1 cellular context compared by ENCODE assay signal in genomic region chr9:97501177-97501971, GRCh38.
TF ChIP-seq lines count a peak whose summit lies in the region.

Gene TMOD1 (plus strand): TSS chr9:97501666. CDS start chr9:97524189, 22,523 bp downstream.

TF ChIP-seq in K562, 482 proteins besides CTCF, POLR2A, EP300 and RAD21 (continued from another document and continues in another):
- TF ChIP-seq, protein P1, sequence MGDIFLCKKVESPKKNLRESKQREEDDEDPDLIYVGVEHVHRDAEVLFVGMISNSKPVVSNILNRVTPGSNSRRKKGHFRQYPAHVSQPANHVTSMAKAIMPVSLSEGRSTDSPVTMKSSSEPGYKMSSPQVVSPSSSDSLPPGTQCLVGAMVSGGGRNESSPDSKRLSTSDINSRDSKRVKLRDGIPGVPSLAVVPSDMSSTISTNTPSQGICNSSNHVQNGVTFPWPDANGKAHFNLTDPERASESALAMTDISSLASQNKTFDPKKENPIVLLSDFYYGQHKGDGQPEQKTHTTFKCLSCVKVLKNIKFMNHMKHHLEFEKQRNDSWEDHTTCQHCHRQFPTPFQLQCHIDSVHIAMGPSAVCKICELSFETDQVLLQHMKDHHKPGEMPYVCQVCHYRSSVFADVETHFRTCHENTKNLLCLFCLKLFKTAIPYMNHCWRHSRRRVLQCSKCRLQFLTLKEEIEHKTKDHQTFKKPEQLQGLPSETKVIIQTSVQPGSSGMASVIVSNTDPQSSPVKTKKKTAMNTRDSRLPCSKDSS (IDR thresholded peaks at IDR 0.05; ENCODE audit: low read depth, partially characterized antibody) = no peak
- no peak for TF ChIP-seq ZBTB9 (CRISPR knock-in tag; IDR thresholded peaks at IDR 0.05)
- no peak for TF ChIP-seq HNRNPL (IDR thresholded peaks at IDR 0.05; ENCODE audit: low read depth, low read length)
- TF ChIP-seq, protein P2, sequence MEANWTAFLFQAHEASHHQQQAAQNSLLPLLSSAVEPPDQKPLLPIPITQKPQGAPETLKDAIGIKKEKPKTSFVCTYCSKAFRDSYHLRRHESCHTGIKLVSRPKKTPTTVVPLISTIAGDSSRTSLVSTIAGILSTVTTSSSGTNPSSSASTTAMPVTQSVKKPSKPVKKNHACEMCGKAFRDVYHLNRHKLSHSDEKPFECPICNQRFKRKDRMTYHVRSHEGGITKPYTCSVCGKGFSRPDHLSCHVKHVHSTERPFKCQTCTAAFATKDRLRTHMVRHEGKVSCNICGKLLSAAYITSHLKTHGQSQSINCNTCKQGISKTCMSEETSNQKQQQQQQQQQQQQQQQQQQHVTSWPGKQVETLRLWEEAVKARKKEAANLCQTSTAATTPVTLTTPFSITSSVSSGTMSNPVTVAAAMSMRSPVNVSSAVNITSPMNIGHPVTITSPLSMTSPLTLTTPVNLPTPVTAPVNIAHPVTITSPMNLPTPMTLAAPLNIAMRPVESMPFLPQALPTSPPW (CRISPR knock-in tag; IDR thresholded peaks at IDR 0.05) = peak; percentile 98
- TF ChIP-seq ZNF282 (CRISPR knock-in tag; IDR thresholded peaks at IDR 0.05) = no peak
- TF ChIP-seq KLF16 (IDR thresholded peaks at IDR 0.05) = no peak
- TF ChIP-seq TBP (optimal IDR thresholded peaks at IDR 0.05; ENCODE audit: low read depth, low read length) = peak; percentile 27
- TF ChIP-seq IFI16 (CRISPR knock-in tag; IDR thresholded peaks at IDR 0.05) = no peak
- no peak for TF ChIP-seq ZHX1 (conservative IDR thresholded peaks at IDR 0.05; ENCODE audit: low read length)
- TF ChIP-seq PHB2 (IDR thresholded peaks at IDR 0.05; ENCODE audit: low read depth) = no peak
- no peak for TF ChIP-seq GTF2E2 (tag; IDR thresholded peaks at IDR 0.05)
- TF ChIP-seq NFIC (IDR thresholded peaks at IDR 0.05) = peak; percentile 89
- no peak for TF ChIP-seq PHTF2 (CRISPR knock-in tag; IDR thresholded peaks at IDR 0.05)
- peak; percentile 46; the same call in 1 of the 2 replicates for TF ChIP-seq CTBP1 (IDR thresholded peaks at IDR 0.05; ENCODE audit: borderline replicate concordance)
- TF ChIP-seq NR1H2 (CRISPR knock-in tag; IDR thresholded peaks at IDR 0.05) = no peak
- TF ChIP-seq MEIS2 (IDR thresholded peaks at IDR 0.05; ENCODE audit: partially characterized antibody) = no peak
- no peak for TF ChIP-seq ZNF696 (CRISPR knock-in tag; conservative IDR thresholded peaks at IDR 0.05)
- no peak for TF ChIP-seq IRF9 (tag; IDR thresholded peaks at IDR 0.05)
- no peak for TF ChIP-seq ZNF707 (CRISPR knock-in tag; conservative IDR thresholded peaks at IDR 0.05)
- no peak for TF ChIP-seq GTF2F1 (IDR thresholded peaks at IDR 0.05; ENCODE audit: low read depth, low read length)
- no peak for TF ChIP-seq ZBTB1 (CRISPR knock-in tag; IDR thresholded peaks at IDR 0.05; ENCODE audit: borderline replicate concordance, low read depth)
- TF ChIP-seq MBD2 (IDR thresholded peaks at IDR 0.05; ENCODE audit: borderline replicate concordance, low read depth) = no peak; the same call in 1 of the 2 replicates
- no peak for TF ChIP-seq ZBED1 (IDR thresholded peaks at IDR 0.05)
- peak; percentile 36; the same call in 1 of the 2 replicates for TF ChIP-seq TEAD4 (IDR thresholded peaks at IDR 0.05; ENCODE audit: low read length)
- no peak for TF ChIP-seq TEAD4 (CRISPR knock-in tag; IDR thresholded peaks at IDR 0.05; ENCODE audit: borderline replicate concordance)
- no peak for TF ChIP-seq REST (CRISPR knock-in tag; IDR thresholded peaks at IDR 0.05; ENCODE audit: low read depth)
- TF ChIP-seq ZNF695 (CRISPR knock-in tag; IDR thresholded peaks at IDR 0.05) = no peak
- no peak for TF ChIP-seq ZNF445 (CRISPR knock-in tag; IDR thresholded peaks at IDR 0.05; ENCODE audit: low read depth)
- no peak for TF ChIP-seq ZNF165 (CRISPR knock-in tag; IDR thresholded peaks at IDR 0.05; ENCODE audit: borderline replicate concordance)
- no peak for TF ChIP-seq ZNF668 (CRISPR knock-in tag; IDR thresholded peaks at IDR 0.05)
- no peak for TF ChIP-seq HNRNPK (IDR thresholded peaks at IDR 0.05; ENCODE audit: low read depth, low read length, poor library complexity, severe bottlenecking)
- no peak for TF ChIP-seq LCOR (CRISPR knock-in tag; IDR thresholded peaks at IDR 0.05)
- no peak for TF ChIP-seq MCM3 (IDR thresholded peaks at IDR 0.05)
- TF ChIP-seq ARNT (IDR thresholded peaks at IDR 0.05) = no peak
- TF ChIP-seq ZNF140 (CRISPR knock-in tag; IDR thresholded peaks at IDR 0.05) = no peak
- no peak for TF ChIP-seq CEBPG (CRISPR knock-in tag; IDR thresholded peaks at IDR 0.05)
- TF ChIP-seq CEBPG (tag; conservative IDR thresholded peaks at IDR 0.05 in 1 of 2, IDR thresholded peaks at IDR 0.05 in 1 of 2) = no peak
- no peak for TF ChIP-seq BRCA1 (IDR thresholded peaks at IDR 0.05)
- TF ChIP-seq BRCA1 (CRISPR knock-in tag; IDR thresholded peaks at IDR 0.05) = no peak
- no peak for TF ChIP-seq MAFK (IDR thresholded peaks at IDR 0.05; ENCODE audit: low read length)
- no peak for TF ChIP-seq MCM7 (IDR thresholded peaks at IDR 0.05)
- TF ChIP-seq, protein P3, sequence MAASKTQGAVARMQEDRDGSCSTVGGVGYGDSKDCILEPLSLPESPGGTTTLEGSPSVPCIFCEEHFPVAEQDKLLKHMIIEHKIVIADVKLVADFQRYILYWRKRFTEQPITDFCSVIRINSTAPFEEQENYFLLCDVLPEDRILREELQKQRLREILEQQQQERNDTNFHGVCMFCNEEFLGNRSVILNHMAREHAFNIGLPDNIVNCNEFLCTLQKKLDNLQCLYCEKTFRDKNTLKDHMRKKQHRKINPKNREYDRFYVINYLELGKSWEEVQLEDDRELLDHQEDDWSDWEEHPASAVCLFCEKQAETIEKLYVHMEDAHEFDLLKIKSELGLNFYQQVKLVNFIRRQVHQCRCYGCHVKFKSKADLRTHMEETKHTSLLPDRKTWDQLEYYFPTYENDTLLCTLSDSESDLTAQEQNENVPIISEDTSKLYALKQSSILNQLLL (CRISPR knock-in tag; IDR thresholded peaks at IDR 0.05; ENCODE audit: borderline replicate concordance) = no peak
- TF ChIP-seq ZNF133 (CRISPR knock-in tag; IDR thresholded peaks at IDR 0.05) = no peak
- TF ChIP-seq HMG20B (CRISPR knock-in tag; IDR thresholded peaks at IDR 0.05) = no peak
- no peak for TF ChIP-seq MTA3 (IDR thresholded peaks at IDR 0.05; ENCODE audit: borderline replicate concordance)
- no peak for TF ChIP-seq ZNF561 (CRISPR knock-in tag; conservative IDR thresholded peaks at IDR 0.05)
- no peak for TF ChIP-seq TGIF2 (CRISPR knock-in tag; IDR thresholded peaks at IDR 0.05)
- TF ChIP-seq SLC30A9 (CRISPR knock-in tag; IDR thresholded peaks at IDR 0.05) = no peak
- TF ChIP-seq KAT2B (IDR thresholded peaks at IDR 0.05; ENCODE audit: low read depth, low read length) = no peak
- no peak for TF ChIP-seq IRF2 (CRISPR knock-in tag; IDR thresholded peaks at IDR 0.05)
- no peak for TF ChIP-seq RBM34 (IDR thresholded peaks at IDR 0.05; ENCODE audit: borderline replicate concordance, insufficient read depth, low read length)
- no peak for TF ChIP-seq PTTG1 (tag; IDR thresholded peaks at IDR 0.05; ENCODE audit: low read depth)
- TF ChIP-seq ZBTB43 (CRISPR knock-in tag; IDR thresholded peaks at IDR 0.05) = no peak
- TF ChIP-seq TFAP4 (CRISPR knock-in tag; IDR thresholded peaks at IDR 0.05; ENCODE audit: borderline replicate concordance) = peak; percentile 86
- peak; percentile 89; the same call in 1 of the 2 replicates for TF ChIP-seq KDM2B (CRISPR knock-in tag; IDR thresholded peaks at IDR 0.05)
- TF ChIP-seq YBX1 (IDR thresholded peaks at IDR 0.05) = no peak
- 0 out of 4 replicates have a peak, but pooled peaks of 1 of the 2 experiments have one; percentile 51 for TF ChIP-seq FOXK2 (conservative IDR thresholded peaks at IDR 0.05 in 1 of 2, IDR thresholded peaks at IDR 0.05 in 1 of 2; ENCODE audit: low read depth in 2 of 2)
